ENCODE assay signal across 18 cellular contexts in the genomic region with DNA sequence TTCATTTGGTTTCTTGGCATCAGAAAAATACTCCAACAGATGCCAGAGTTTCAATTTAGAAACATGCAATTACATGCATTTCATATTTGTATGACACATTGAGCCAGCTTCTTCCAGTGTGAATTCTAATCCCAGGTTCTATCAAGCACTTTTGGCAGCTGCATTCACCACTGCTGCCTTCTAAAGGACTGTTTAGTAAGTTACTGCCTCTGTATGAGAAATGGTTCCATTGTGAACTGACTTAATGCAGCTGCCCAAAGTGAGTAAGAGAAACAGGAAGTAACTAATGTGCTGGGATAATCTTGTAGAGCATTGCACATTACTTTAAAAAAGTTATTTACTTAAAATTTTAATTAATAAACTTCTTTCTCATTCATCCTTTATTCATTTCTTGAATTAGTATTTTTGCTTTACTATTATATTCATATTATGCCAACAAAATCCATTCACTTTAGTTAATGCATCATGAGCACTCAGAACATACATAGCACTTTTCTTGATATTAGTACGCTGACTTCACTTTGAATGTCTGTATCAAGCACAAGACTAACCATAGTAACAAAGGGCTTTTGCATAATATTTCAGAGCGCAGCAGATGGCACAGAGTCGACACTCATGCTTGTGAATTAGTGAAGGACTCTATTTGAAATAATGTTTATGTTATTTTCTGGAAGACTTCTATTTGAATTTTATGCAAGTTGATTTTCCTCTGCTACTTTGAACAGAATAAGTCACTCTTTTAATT. TPM values are rescaled to one million over a fixed set of nuclear protein-coding genes. Genes with fewer than 3 reads are reported as not detected.
DNase-seq lines count a peak whose midpoint lies in the region; ATAC-seq and TF ChIP-seq lines count a peak whose summit lies in the region.
"Had no signal": no experiment of that assay in that cellular context is flagged by ENCODE, and none has a peak within 500 bp of the region (broad histone marks: within the 10 kb centered on the region; RNA-seq: fewer than 3 reads in every experiment).

No MANE protein-coding gene starts in this region.

- no peak overlapping the region for H2BK15ac ChIP-seq in mesenchymal stem cell (ENCODE audit: low read depth, poor library complexity, severe bottlenecking)

- no peaks in the 10 kb centered on the region for H3K4me1 Mint-ChIP-seq in chondrocyte (ENCODE audit: low read depth)
- H3K4me1 Mint-ChIP-seq: activated CD4-positive, alpha-beta memory T cell treated with anti-CD3 and anti-CD28 coated beads, Interleukin-2, amount 10 ng/mL, durations not matched to agents 7 days and 5 days had no signal

- H3K23ac ChIP-seq in mesenchymal stem cell (ENCODE audit: low read length in 2 of 2): no peak overlapping the region

- H2BK5ac ChIP-seq in mesenchymal stem cell (ENCODE audit: low read depth, low read length, poor library complexity, severe bottlenecking): no peak overlapping the region

- H3K4ac ChIP-seq in mesenchymal stem cell (ENCODE audit: low read depth in 1 of 2, low read length in 2 of 2): no peak overlapping the region

- no peak overlapping the region for H2AK5ac ChIP-seq in mesenchymal stem cell (ENCODE audit: low read length, severe bottlenecking)

- H3K36me3 Mint-ChIP-seq in chondrocyte (ENCODE audit: low read depth): peaks cover 2% of the 10 kb centered on the region

- no peaks in the 10 kb centered on the region for H3K36me3 ChIP-seq in mesenchymal stem cell (ENCODE audit: control insufficient read depth in 1 of 2, insufficient read depth in 2 of 2, low read depth in 1 of 2, low read length in 2 of 2)
- H3K36me3 ChIP-seq: brain microvascular endothelial cell had no signal

- peaks cover 4% of the 10 kb centered on the region for H3K9me3 Mint-ChIP-seq in chondrocyte (ENCODE audit: low read depth)
- H3K9me3 Mint-ChIP-seq: activated CD4-positive, alpha-beta memory T cell treated with anti-CD3 and anti-CD28 coated beads, Interleukin-2, amount 10 ng/mL, durations not matched to agents 7 days and 5 days; CD4-positive, alpha-beta T cell had no signal

- H2AFZ ChIP-seq in mesenchymal stem cell (ENCODE audit: low read depth, low read length): no peak overlapping the region

- no peaks in the 10 kb centered on the region for H3K4me1 ChIP-seq in mesenchymal stem cell (ENCODE audit: control insufficient read depth, insufficient read depth, low read depth, low read length)

- WGBS in mesenchymal stem cell: 98% methylated on average over 3 of the region's 3 CpGs

- no peak overlapping the region for H3K27ac ChIP-seq in mesenchymal stem cell (ENCODE audit: low read length, poor library complexity, severe bottlenecking)
- H3K27ac ChIP-seq: brain microvascular endothelial cell, RWPE1 had no signal

- ATAC-seq in HG03439 (IDR thresholded peaks at IDR 0.05; ENCODE audit: unreplicated experiment) (no peak), GM21515 (IDR thresholded peaks at IDR 0.05; ENCODE audit: unreplicated experiment) (no peak)

- no peak overlapping the region for H4K91ac ChIP-seq in mesenchymal stem cell (ENCODE audit: low read length)

- H3K79me1 ChIP-seq in mesenchymal stem cell (replicated peaks; ENCODE audit: low read length, poor library complexity, severe bottlenecking): no peaks in the 10 kb centered on the region

- no peaks in the 10 kb centered on the region for H3K27me3 ChIP-seq in mesenchymal stem cell (ENCODE audit: control insufficient read depth in 1 of 2, insufficient read depth in 1 of 2, low read length in 2 of 2)
- H3K27me3 ChIP-seq: brain microvascular endothelial cell had no signal

- no peak overlapping the region for H4K8ac ChIP-seq in mesenchymal stem cell (ENCODE audit: low read length)

- no peaks in the 10 kb centered on the region for H3K27me3 Mint-ChIP-seq in chondrocyte (ENCODE audit: low read depth)
- H3K27me3 Mint-ChIP-seq: activated CD4-positive, alpha-beta memory T cell treated with anti-CD3 and anti-CD28 coated beads, Interleukin-2, amount 10 ng/mL, durations not matched to agents 7 days and 5 days; CD4-positive, alpha-beta T cell had no signal

- no peak overlapping the region for H3K4me2 ChIP-seq in mesenchymal stem cell (ENCODE audit: low read length, poor library complexity, severe bottlenecking)

- H2BK120ac ChIP-seq in mesenchymal stem cell (ENCODE audit: low read depth, low read length): no peak overlapping the region

- H3K9ac ChIP-seq in mesenchymal stem cell (ENCODE audit: low read length): no peak overlapping the region

- no peak overlapping the region for H2BK12ac ChIP-seq in mesenchymal stem cell (ENCODE audit: low read length in 2 of 2)

- TF ChIP-seq CTCF in chondrocyte (IDR thresholded peaks at IDR 0.05): no peak

- H3K27ac Mint-ChIP-seq in chondrocyte (ENCODE audit: unreplicated experiment): no peak overlapping the region
- H3K27ac Mint-ChIP-seq: activated CD4-positive, alpha-beta memory T cell treated with anti-CD3 and anti-CD28 coated beads, Interleukin-2, amount 10 ng/mL, durations not matched to agents 7 days and 5 days; CD4-positive, alpha-beta T cell had no signal

- no peak overlapping the region for H3K14ac ChIP-seq in mesenchymal stem cell (ENCODE audit: low read length in 2 of 2)

- H3K4me3 ChIP-seq in mesenchymal stem cell (ENCODE audit: insufficient read depth in 1 of 2, low read depth in 1 of 2, low read length in 2 of 2): no peak overlapping the region

- DNase-seq in HCEC 1CT (peak; percentile 47), MV-4-11 (lab: John Stamatoyannopoulos, UW) (peak; percentile 86), amniotic epithelial cell (ENCODE audit: low read depth) (peak; percentile 31), mesenchymal stem cell (peak; percentile 26), chondrocyte (ENCODE audit: low spot score) (no peak)
- DNase-seq in stimulated activated CD4-positive, alpha-beta T cell treated with anti-CD3 and anti-CD28 coated beads, Interleukin-4, amount 100 ng/mL, for 1 hour: no peak
- DNase-seq: activated CD4-positive, alpha-beta memory T cell treated with anti-CD3 and anti-CD28 coated beads, Interleukin-2, amount 10 ng/mL, durations not matched to agents 7 days and 5 days; activated effector memory CD4-positive, alpha-beta T cell treated with anti-CD3 and anti-CD28 coated beads, Interleukin-2, amount 50 U/mL, for 16 hours; brain microvascular endothelial cell; CD4-positive, alpha-beta T cell; GOT3; hypothalamus; NCI-H345; small intestine had no signal

- H3K4me3 Mint-ChIP-seq in chondrocyte (ENCODE audit: unreplicated experiment): no peak overlapping the region
- H3K4me3 Mint-ChIP-seq: activated CD4-positive, alpha-beta memory T cell treated with anti-CD3 and anti-CD28 coated beads, Interleukin-2, amount 10 ng/mL, durations not matched to agents 7 days and 5 days; CD4-positive, alpha-beta T cell had no signal

- H3K18ac ChIP-seq in mesenchymal stem cell (ENCODE audit: low read depth in 1 of 2, low read length in 2 of 2): no peak overlapping the region

- H3K9me3 ChIP-seq in mesenchymal stem cell (ENCODE audit: control insufficient read depth, low read length): peaks cover 3% of the 10 kb centered on the region

RNA-seq across cellular contexts. Expression of gene RGS18, which starts 9.9 kb away (rescaled TPM):
- polyA plus RNA-seq in mesenchymal stem cell (2013, experiment 1 of 2): 2.0 TPM
- 1.9 TPM for polyA plus RNA-seq in mesenchymal stem cell (2013, experiment 2 of 2)
- total RNA-seq in chondrocyte: not detected in 3 replicates
- total RNA-seq: epithelial cell of proximal tubule had no signal

Comparison
In these comparisons a context has a peak if more than half of its experiments do, and no peak if none do; other contexts are left out.
1. DNase-seq: peak in HCEC 1CT (single experiment), MV-4-11 (single experiment), amniotic epithelial cell (single experiment) and mesenchymal stem cell (single experiment); none in stimulated activated CD4-positive, alpha-beta T cell treated with anti-CD3 and anti-CD28 coated beads, Interleukin-4, amount 100 ng/mL, for 1 hour (single experiment) and chondrocyte (single experiment).